In the genomic region with DNA sequence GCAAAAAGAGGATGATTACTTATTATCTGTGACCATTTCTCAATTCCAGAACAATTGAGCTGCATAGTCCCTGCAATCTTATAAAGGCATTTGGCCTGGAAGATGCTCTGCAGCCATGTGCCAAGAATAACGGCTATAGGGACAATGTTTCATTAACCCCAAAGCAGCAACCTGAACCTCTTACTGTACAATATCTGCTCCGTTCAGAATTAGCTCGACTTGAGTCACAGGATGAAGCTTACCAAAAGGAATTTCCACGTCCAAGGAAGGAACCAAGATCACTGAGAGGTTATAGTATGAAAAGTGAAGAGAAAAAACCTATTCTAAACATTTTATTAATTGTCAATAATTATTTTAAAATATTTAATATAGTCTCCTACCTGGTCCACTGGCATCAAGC, we compare ENCODE assay signal across 17 cellular contexts.
DNase-seq lines count a peak whose midpoint lies in the region; ATAC-seq and TF ChIP-seq lines count a peak whose summit lies in the region.
"Had no signal": no experiment of that assay in that cellular context is flagged by ENCODE, and none has a peak within 500 bp of the region (broad histone marks: within the 10 kb centered on the region; RNA-seq: fewer than 3 reads in every experiment).

No MANE protein-coding gene starts in this region.

- ATAC-seq in foreskin keratinocyte, result peak; percentile 54
- ATAC-seq: natural killer cell; stimulated activated naive CD8-positive, alpha-beta T cell treated with anti-CD3 and anti-CD28 coated beads, Interleukin-15, Interleukin-2, amounts not matched to agents 100 U/mL and 50 U/mL, for 24 hours had no signal

- H3K27ac ChIP-seq in ACC112 (ENCODE audit: low read depth, low read length), result peak overlapping the region; percentile 70
- H3K27ac ChIP-seq in foreskin keratinocyte, result no peak overlapping the region

- H3K27me3 ChIP-seq in ACC112 (ENCODE audit: insufficient read depth, low read length), result no peaks in the 10 kb centered on the region
- no peaks in the 10 kb centered on the region for H3K27me3 ChIP-seq in foreskin keratinocyte

- no peak overlapping the region for H2AFZ ChIP-seq in ACC112 (ENCODE audit: low read length, unreplicated experiment)

- H3K36me3 ChIP-seq in ACC112 (ENCODE audit: insufficient read depth, low read length), result no peaks in the 10 kb centered on the region

- TF ChIP-seq CTCF in foreskin keratinocyte (conservative IDR thresholded peaks at IDR 0.05), result no peak

- peak; percentile 38 for DNase-seq in HT1080 (ENCODE audit: low read depth)
- DNase-seq in astrocyte of the hippocampus (ENCODE audit: low read depth, low spot score), result peak; percentile 52
- DNase-seq in foreskin keratinocyte, result peak in 1 of 2 donors; percentile 55
- DNase-seq in NCI-H146 treated with DMSO at 0.1 percent for 48 hours (lab: John Stamatoyannopoulos, UW; ENCODE audit: unreplicated experiment), result no peak
- DNase-seq in activated CD8-positive, alpha-beta memory T cell treated with anti-CD3 and anti-CD28 coated beads for 24 hours, result no peak
- no peak for DNase-seq in effector CD8-positive, alpha-beta T cell (lab: John Stamatoyannopoulos, UW)
- DNase-seq in activated T-cell treated with anti-CD3 and anti-CD28 coated beads, Interleukin-2, amount 50 U/mL, for 48 hours, result no peak
- DNase-seq: activated CD4-positive, alpha-beta T cell treated with anti-CD3 and anti-CD28 coated beads, Interleukin-2, amount 10 ng/mL, durations not matched to agents 7 days and 5 days; activated T-cell treated with anti-CD3 and anti-CD28 coated beads, Interleukin-2, amount 50 U/mL, for 1 hour; central memory CD4-positive, alpha-beta T cell; GDM1; immature natural killer cell; natural killer cell; NCI-H1092 treated with DMSO at 0.1 percent for 48 hours; NCI-H748 treated with DMSO at 0.1 percent for 48 hours; stimulated activated naive CD8-positive, alpha-beta T cell treated with anti-CD3 and anti-CD28 coated beads, Interleukin-15, Interleukin-2, amounts not matched to agents 100 U/mL and 50 U/mL, for 24 hours had no signal

- peaks cover 12% of the 10 kb centered on the region for H3K4me1 ChIP-seq in ACC112 (ENCODE audit: control insufficient read depth, insufficient read depth, low read length, unreplicated experiment)
- peaks cover 7% of the 10 kb centered on the region for H3K4me1 ChIP-seq in foreskin keratinocyte

- peak overlapping the region; percentile 22; the same call in 1 of the 2 replicates for H3K4me3 ChIP-seq in ACC112 (ENCODE audit: low read depth, low read length)

- no peaks in the 10 kb centered on the region for H3K79me2 ChIP-seq in ACC112 (ENCODE audit: control insufficient read depth, insufficient read depth, low read length, unreplicated experiment)

Comparison
In these comparisons a context has a peak if more than half of its experiments do, and no peak if none do; other contexts are left out.
1. DNase-seq: peak in HT1080 (single experiment) and astrocyte of the hippocampus (single experiment); none in NCI-H146 treated with DMSO at 0.1 percent for 48 hours (single experiment), activated CD8-positive, alpha-beta memory T cell treated with anti-CD3 and anti-CD28 coated beads for 24 hours (single experiment), effector CD8-positive, alpha-beta T cell (single experiment) and activated T-cell treated with anti-CD3 and anti-CD28 coated beads, Interleukin-2, amount 50 U/mL, for 48 hours (0 of 2).